Comparison of ENCODE assay signal across 7 cellular contexts in the genomic region with DNA sequence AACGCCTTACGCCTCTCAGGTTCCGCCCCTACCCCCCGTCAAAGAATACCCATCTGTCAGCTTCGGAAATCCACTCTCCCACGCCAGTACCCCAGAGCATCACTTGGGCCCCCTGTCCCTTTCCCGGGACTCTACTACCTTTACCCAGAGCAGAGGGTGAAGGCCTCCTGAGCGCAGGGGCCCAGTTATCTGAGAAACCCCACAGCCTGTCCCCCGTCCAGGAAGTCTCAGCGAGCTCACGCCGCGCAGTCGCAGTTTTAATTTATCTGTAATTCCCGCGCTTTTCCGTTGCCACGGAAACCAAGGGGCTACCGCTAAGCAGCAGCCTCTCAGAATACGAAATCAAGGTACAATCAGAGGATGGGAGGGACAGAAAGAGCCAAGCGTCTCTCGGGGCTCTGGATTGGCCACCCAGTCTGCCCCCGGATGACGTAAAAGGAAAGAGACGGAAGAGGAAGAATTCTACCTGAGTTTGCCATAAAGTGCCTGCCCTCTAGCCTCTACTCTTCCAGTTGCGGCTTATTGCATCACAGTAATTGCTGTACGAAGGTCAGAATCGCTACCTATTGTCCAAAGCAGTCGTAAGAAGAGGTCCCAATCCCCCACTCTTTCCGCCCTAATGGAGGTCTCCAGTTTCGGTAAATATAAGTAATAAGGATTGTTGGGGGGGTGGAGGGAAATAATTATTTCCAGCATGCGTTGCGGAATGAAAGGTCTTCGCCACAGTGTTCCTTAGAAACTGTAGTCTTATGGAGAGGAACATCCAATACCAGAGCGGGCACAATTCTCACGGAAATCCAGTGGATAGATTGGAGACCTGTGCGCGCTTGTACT. TPM values are rescaled to one million over a fixed set of nuclear protein-coding genes. Genes with fewer than 3 reads are reported as not detected.
A peak's percentile ranks its signal among the peaks of the same experiment; 100 is the strongest.
DNase-seq lines count a peak whose midpoint lies in the region; ATAC-seq and TF ChIP-seq lines count a peak whose summit lies in the region.

A gene (minus strand): TSS at position 232 of the 834 bp plus-strand sequence. CDS start 1,268 bp downstream, outside the sequence.

- no peaks in the 10 kb centered on the region for H3K36me3 ChIP-seq in hepatocyte (replicated peaks; ENCODE audit: insufficient read depth, low read depth)

- H3K27me3 ChIP-seq in hepatocyte, result no peaks in the 10 kb centered on the region

- TF ChIP-seq CTCF in hepatocyte (IDR thresholded peaks at IDR 0.05; ENCODE audit: poor library complexity), result no peak

- no peaks in the 10 kb centered on the region for H3K9me3 ChIP-seq in hepatocyte (ENCODE audit: low read depth)

- H3K4me2 ChIP-seq in hepatocyte, result peak within 1 kb of the TSS; percentile 78

- H3K4me3 ChIP-seq in hepatocyte, result peak within 1 kb of the TSS; percentile 47

- DNase-seq in NCI-H2029 (lab: John Stamatoyannopoulos, UW), result peak; percentile 98
- peak; percentile 89 for DNase-seq in T-helper 22 cell (ENCODE audit: low read depth)
- DNase-seq in astrocyte of the hippocampus (ENCODE audit: low read depth, low spot score), result peak; percentile 99
- DNase-seq in hepatocyte (ENCODE audit: low spot score), result peak; percentile 99
- DNase-seq in renal cortical epithelial cell (ENCODE audit: low read depth), result peak; percentile 99

- no peaks in the 10 kb centered on the region for H4K20me1 ChIP-seq in hepatocyte (ENCODE audit: insufficient read depth, poor library complexity, severe bottlenecking)

- no peaks in the 10 kb centered on the region for H3K4me1 ChIP-seq in hepatocyte (ENCODE audit: insufficient read depth)

- H2AFZ ChIP-seq in hepatocyte, result peak within 1 kb of the TSS; percentile 54

- H3K79me2 ChIP-seq in hepatocyte, result peaks cover 41% of the 10 kb centered on the region

- WGBS in hepatocyte (ENCODE audit: low lambda C conversion rate, missing lambda C conversion rate), result 4% methylated on average over 38 of the region's 38 CpGs

- peak; percentile 92 for ATAC-seq in GM18505 (IDR thresholded peaks at IDR 0.05; ENCODE audit: unreplicated experiment)
- ATAC-seq in HG02973 (IDR thresholded peaks at IDR 0.05; ENCODE audit: unreplicated experiment), result peak; percentile 88

- TF ChIP-seq POLR2A in GM18505 (IDR thresholded peaks at IDR 0.05; ENCODE audit: borderline replicate concordance, extremely low read depth, insufficient read depth, insufficient read length), result peak; percentile 64

- peak within 1 kb of the TSS; percentile 90 for H3K27ac ChIP-seq in hepatocyte

- no peaks in the 10 kb centered on the region for H3K9me2 ChIP-seq in hepatocyte (replicated peaks; ENCODE audit: insufficient read depth)

RNA-seq across cellular contexts. Expression of the gene that starts here (rescaled TPM):
- total RNA-seq in hepatocyte (4.8 and 8.0 TPM in 2 replicates), renal cortical epithelial cell (8.8 and 14.9 TPM in 2 replicates)
- 6.2 and 7.0 TPM in 2 replicates for polyA plus RNA-seq in hepatocyte

Comparison
In these comparisons a context has a peak if more than half of its experiments do, and no peak if none do; other contexts are left out.
1. Peak in every context shown above with its lines: DNase-seq, ATAC-seq, H3K4me3 ChIP-seq and H3K27ac ChIP-seq.